ENCODE assay signal across 18 cellular contexts in the genomic region with DNA sequence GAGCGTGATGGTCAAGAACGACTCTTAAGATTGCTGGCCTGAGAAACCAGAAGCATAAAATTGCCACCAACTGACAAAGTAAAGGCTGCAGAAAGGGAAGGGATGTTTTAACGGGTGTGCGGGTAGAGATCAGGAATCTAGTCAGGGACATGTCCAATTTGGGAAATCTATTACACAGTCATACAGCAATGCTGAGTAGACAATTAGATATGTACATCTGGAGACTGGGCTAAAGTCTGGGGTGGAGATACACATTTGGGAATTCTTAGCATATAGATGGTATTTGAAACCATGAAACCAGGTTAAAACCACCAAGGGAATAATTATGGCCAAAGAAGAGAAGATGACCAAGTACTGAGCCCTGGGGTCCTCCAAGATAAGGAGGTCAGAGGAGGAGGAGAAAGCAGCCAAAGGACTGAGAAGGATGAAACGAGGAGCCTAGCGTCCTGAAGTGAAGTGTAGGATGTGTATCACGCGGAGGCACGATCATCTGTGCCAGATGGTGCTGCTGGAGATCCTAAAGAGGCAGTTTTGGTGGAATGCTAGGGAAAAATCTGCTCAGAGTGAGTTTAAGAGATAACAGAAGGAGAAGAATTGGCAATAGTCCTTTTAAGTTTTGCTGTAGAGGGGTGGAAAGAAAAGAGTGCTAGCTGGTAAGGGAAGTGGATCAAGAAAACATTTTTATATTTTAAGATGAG.
"Had no signal": no experiment of that assay in that cellular context is flagged by ENCODE, and none has a peak within 500 bp of the region (broad histone marks: within the 10 kb centered on the region; RNA-seq: fewer than 3 reads in every experiment).

No MANE protein-coding gene starts in this region.

- H3K9me3 Mint-ChIP-seq: activated naive CD8-positive, alpha-beta T cell treated with anti-CD3 and anti-CD28 coated beads, Interleukin-2, amount 50 U/mL, for 24 hours; endodermal cell; memory B cell; natural killer cell treated with Interleukin-12 subunit alpha and Interleukin-12 subunit beta and Interleukin-15 and Interleukin-18, amount 100 ng/mL, for 72 hours; stimulated activated naive CD8-positive, alpha-beta T cell treated with anti-CD3 and anti-CD28 coated beads, Interleukin-15, amount 100 ng/mL, for 72 hours had no signal

- H3K4me3 ChIP-seq: cardiac muscle cell, left lung, tibial artery had no signal

- H3K27me3 ChIP-seq: cardiac muscle cell, foreskin keratinocyte, left lung, tibial artery had no signal

- H3K27me3 Mint-ChIP-seq: activated naive CD8-positive, alpha-beta T cell treated with anti-CD3 and anti-CD28 coated beads, Interleukin-2, amount 50 U/mL, for 24 hours; memory B cell; natural killer cell treated with Interleukin-12 subunit alpha and Interleukin-12 subunit beta and Interleukin-15 and Interleukin-18, amount 100 ng/mL, for 72 hours; stimulated activated naive CD8-positive, alpha-beta T cell treated with anti-CD3 and anti-CD28 coated beads, Interleukin-15, amount 100 ng/mL, for 72 hours had no signal

- H3K4me1 Mint-ChIP-seq: activated naive CD8-positive, alpha-beta T cell treated with anti-CD3 and anti-CD28 coated beads, Interleukin-2, amount 50 U/mL, for 24 hours; endodermal cell; memory B cell; stimulated activated naive CD8-positive, alpha-beta T cell treated with anti-CD3 and anti-CD28 coated beads, Interleukin-15, amount 100 ng/mL, for 72 hours had no signal

- ATAC-seq: activated CD8-positive, alpha-beta T cell treated with anti-CD3 and anti-CD28 coated beads, Interleukin-2, amount 10 ng/mL, durations not matched to agents 7 days and 5 days; activated naive CD8-positive, alpha-beta T cell treated with anti-CD3 and anti-CD28 coated beads, Interleukin-2, amount 50 U/mL, for 24 hours; esophagus mucosa; left lung; natural killer cell treated with Interleukin-12 subunit alpha and Interleukin-12 subunit beta and Interleukin-15 and Interleukin-18, amount 100 ng/mL, for 72 hours; stimulated activated naive CD8-positive, alpha-beta T cell treated with anti-CD3 and anti-CD28 coated beads, Interleukin-15, amount 100 ng/mL, for 72 hours had no signal

- DNase-seq: activated CD4-positive, alpha-beta T cell treated with anti-CD3 and anti-CD28 coated beads for 4 hours; activated CD8-positive, alpha-beta memory T cell treated with anti-CD3 and anti-CD28 coated beads, Interleukin-2, amount 50 U/mL, for 48 hours; activated CD8-positive, alpha-beta T cell treated with anti-CD3 and anti-CD28 coated beads, Interleukin-2, amount 10 ng/mL, durations not matched to agents 7 days and 5 days; activated naive CD4-positive, alpha-beta T cell treated with Interleukin-2 at 50 U/mL for 16 hours; activated naive CD8-positive, alpha-beta T cell treated with anti-CD3 and anti-CD28 coated beads, Interleukin-2, amount 50 U/mL, for 24 hours; cortex of kidney; foreskin keratinocyte; head of caudate nucleus; left lung; stimulated activated CD4-positive, alpha-beta T cell treated with anti-CD3 and anti-CD28 coated beads, Interleukin-2, amount 100 ng/mL, for 48 hours; stimulated activated naive CD8-positive, alpha-beta T cell treated with anti-CD3 and anti-CD28 coated beads, Interleukin-15, amount 100 ng/mL, for 72 hours; T-helper 9 cell; tibial artery had no signal

- H3K27ac ChIP-seq: cardiac muscle cell, foreskin keratinocyte, left lung had no signal

- H3K9me3 ChIP-seq: left lung, tibial artery had no signal

- H3K27ac Mint-ChIP-seq: activated CD8-positive, alpha-beta T cell treated with anti-CD3 and anti-CD28 coated beads, Interleukin-2, amount 10 ng/mL, durations not matched to agents 7 days and 5 days; activated naive CD8-positive, alpha-beta T cell treated with anti-CD3 and anti-CD28 coated beads, Interleukin-2, amount 50 U/mL, for 24 hours; endodermal cell; memory B cell had no signal

- H3K4me1 ChIP-seq: foreskin keratinocyte had no signal

- H3K4me3 Mint-ChIP-seq: activated CD8-positive, alpha-beta T cell treated with anti-CD3 and anti-CD28 coated beads, Interleukin-2, amount 10 ng/mL, durations not matched to agents 7 days and 5 days; activated naive CD8-positive, alpha-beta T cell treated with anti-CD3 and anti-CD28 coated beads, Interleukin-2, amount 50 U/mL, for 24 hours; endodermal cell; memory B cell; natural killer cell treated with Interleukin-12 subunit alpha and Interleukin-12 subunit beta and Interleukin-15 and Interleukin-18, amount 100 ng/mL, for 72 hours; stimulated activated naive CD8-positive, alpha-beta T cell treated with anti-CD3 and anti-CD28 coated beads, Interleukin-15, amount 100 ng/mL, for 72 hours had no signal
